In the genomic region with DNA sequence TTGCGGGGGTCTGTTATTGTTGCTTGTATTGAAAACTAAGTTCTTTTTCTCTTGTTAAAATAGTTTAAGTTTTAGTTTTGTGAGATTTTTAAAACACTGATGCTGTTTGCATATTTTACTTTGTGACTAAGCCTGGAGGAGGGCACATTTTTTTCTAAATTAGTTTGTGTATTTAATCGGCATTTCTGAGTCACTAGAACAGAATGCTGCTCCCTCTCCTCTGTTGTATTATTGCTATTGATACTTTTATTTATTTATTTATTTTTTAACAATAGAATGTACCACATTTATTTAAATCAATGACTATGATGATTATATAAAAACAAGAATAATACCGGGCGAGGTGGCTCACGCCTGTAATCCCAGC, we compare ENCODE assay signal across 14 cellular contexts. TPM values are rescaled to one million over a fixed set of nuclear protein-coding genes. Genes with fewer than 3 reads are reported as not detected.
A peak's percentile ranks its signal among the peaks of the same experiment; 100 is the strongest.
DNase-seq lines count a peak whose midpoint lies in the region; ATAC-seq and TF ChIP-seq lines count a peak whose summit lies in the region.
"Had no signal": no experiment of that assay in that cellular context is flagged by ENCODE, and none has a peak within 500 bp of the region (broad histone marks: within the 10 kb centered on the region; RNA-seq: fewer than 3 reads in every experiment).

No MANE protein-coding gene starts in this region.

- H3K27ac ChIP-seq in AG04450 (ENCODE audit: low read depth, low read length): peak overlapping the region; percentile 84
- peak overlapping the region; percentile 52 for H3K27ac ChIP-seq in mesodermal cell (ENCODE audit: low read depth, low read length, severe bottlenecking)

- peaks cover 17% of the 10 kb centered on the region for H3K4me1 ChIP-seq in mesodermal cell (ENCODE audit: control insufficient read depth, insufficient read depth, low read length, poor library complexity, severe bottlenecking)

- POLR2A ChIA-PET in AG04450 (lab: Yijun Ruan, JAX): interaction anchor here (1.5 kb wide), 1 partner anchor 18 kb away, joined by 3 read pairs; no protein-coding TSS in a partner anchor

- CTCF ChIA-PET in AG04450 (lab: Charles Lee): interaction anchor here (1.0 to 1.1 kb wide), 2 partner anchors 19 to 134 kb away, joined by 3 read pairs; no protein-coding TSS in a partner anchor

- no peak overlapping the region for H3K4me3 ChIP-seq in AG04450 (ENCODE audit: low read depth, low read length)
- H3K4me3 ChIP-seq in choroid plexus epithelial cell (ENCODE audit: low read depth, low read length): no peak overlapping the region
- H3K4me3 ChIP-seq in mesodermal cell (ENCODE audit: extremely low read depth, insufficient read depth, low read length, poor library complexity, severe bottlenecking): no peak overlapping the region

- no peak for DNase-seq in AG04450 (ENCODE audit: low read depth, low spot score)
- DNase-seq in M059J (ENCODE audit: low read depth): peak; percentile 85
- DNase-seq in choroid plexus epithelial cell (ENCODE audit: low read depth): peak; percentile 69
- DNase-seq in T-helper 2 cell: no peak
- DNase-seq in HPDE6-E6E7 (ENCODE audit: extremely low spot score): no peak
- DNase-seq: activated B cell treated with CpG ODN at 0.5 μM for 24 hours; activated naive CD4-positive, alpha-beta T cell treated with anti-CD3 and anti-CD28 coated beads, Interleukin-2, amount 10 ng/mL, durations not matched to agents 7 days and 5 days; GOT3; natural killer cell; NCI-H1092 had no signal

- no peaks in the 10 kb centered on the region for H3K27me3 ChIP-seq in AG04450 (ENCODE audit: control insufficient read depth, insufficient read depth, low read length)

- whole genome bisulfite sequencing in mesodermal cell (ENCODE audit: insufficient coverage in 2 of 2), 2 experiments: 83 to 100% methylated on average over 1 to 2 of the region's 5 CpGs

- H3K9me3 ChIP-seq in AG04450 (ENCODE audit: control insufficient read depth, insufficient read depth, low read length) (peaks cover 5% of the 10 kb centered on the region; the same call in 1 of the 2 replicates), mesodermal cell (ENCODE audit: control insufficient read depth, low read length) (peaks cover 9% of the 10 kb centered on the region)

- TF ChIP-seq CTCF in AG04450 (IDR thresholded peaks at IDR 0.05; ENCODE audit: low read depth, low read length) (no peak), choroid plexus epithelial cell (conservative IDR thresholded peaks at IDR 0.05; ENCODE audit: low read depth, low read length) (no peak)

- no peaks in the 10 kb centered on the region for H3K36me3 ChIP-seq in mesodermal cell (ENCODE audit: control insufficient read depth, insufficient read depth, low read length)

- ATAC-seq in HG02759 (IDR thresholded peaks at IDR 0.05; ENCODE audit: unreplicated experiment): no peak
- no peak for ATAC-seq in HG02884 (IDR thresholded peaks at IDR 0.05; ENCODE audit: unreplicated experiment)
- ATAC-seq: esophagus mucosa, natural killer cell had no signal

RNA-seq across cellular contexts. Expression of gene FAM50B, which starts 5.1 kb away (rescaled TPM):
- polyA plus RNA-seq in AG04450 (2011; rRNA removed): 4.5 and 5.5 TPM in 2 replicates
- polyA minus RNA-seq in AG04450 (2011; rRNA and poly(A)+ RNA removed): 2.0 TPM in 2 replicates
- 1.0 and 1.2 TPM in 2 replicates for total RNA-seq in M059J (2014; rRNA removed; shearing (Covaris generic))
- polyA plus RNA-seq in mesodermal cell (2013, experiment 1 of 2): 0.22 TPM
- not detected for polyA plus RNA-seq in mesodermal cell (2013, experiment 2 of 2)

Comparison
In these comparisons a context has a peak if more than half of its experiments do, and no peak if none do; other contexts are left out.
1. DNase-seq: peak in M059J (single experiment) and choroid plexus epithelial cell (single experiment); none in AG04450 (single experiment), T-helper 2 cell (0 of 5) and HPDE6-E6E7 (single experiment).